ENCODE assay signal across 17 cellular contexts in the genomic region with DNA sequence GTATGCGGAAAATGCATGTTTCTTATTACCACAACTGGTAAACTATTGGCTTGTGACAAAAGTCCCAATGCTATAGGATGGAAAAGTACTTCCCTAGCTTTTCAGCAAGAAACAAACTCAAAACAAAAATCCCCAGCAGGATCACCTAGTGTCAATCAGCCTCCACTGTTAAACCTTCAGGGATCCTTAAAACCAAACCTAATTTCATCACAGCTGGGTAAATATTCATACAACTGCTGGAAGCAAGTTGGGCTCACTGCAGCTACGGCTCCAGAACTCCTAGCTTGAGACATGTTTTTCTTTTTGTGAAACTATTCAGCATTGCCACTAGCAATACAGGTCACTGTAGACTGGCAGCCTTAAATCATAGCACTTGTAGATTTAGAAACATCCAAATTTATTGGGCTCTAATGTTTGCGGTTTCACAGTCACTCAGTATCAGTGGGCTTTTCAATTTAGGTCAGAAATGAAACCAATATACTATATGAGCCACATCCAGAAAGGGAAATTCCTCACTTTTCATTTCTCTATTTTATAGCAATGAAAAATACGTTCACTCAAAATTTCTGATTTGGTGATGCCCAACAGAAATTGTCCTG.
DNase-seq lines count a peak whose midpoint lies in the region; ATAC-seq and TF ChIP-seq lines count a peak whose summit lies in the region.
"Had no signal": no experiment of that assay in that cellular context is flagged by ENCODE, and none has a peak within 500 bp of the region (broad histone marks: within the 10 kb centered on the region; RNA-seq: fewer than 3 reads in every experiment).

No MANE protein-coding gene starts in this region.

- H3K4me2 ChIP-seq in KMS-11: peak overlapping the region; percentile 9; the same call in 1 of the 2 replicates

- H4K20me1 ChIP-seq in KMS-11 (ENCODE audit: insufficient read depth): peaks cover 78% of the 10 kb centered on the region

- intact Hi-C loops in CD8-positive, alpha-beta T cell (cut with DNase I, micrococcal nuclease): no loop called here

- CTCF ChIA-PET in CD8-positive, alpha-beta T cell (lab: Charles Lee): no interaction called here

- H3K27me3 Mint-ChIP-seq in memory B cell: no peaks in the 10 kb centered on the region
- H3K27me3 Mint-ChIP-seq in CD8-positive, alpha-beta T cell (ENCODE audit: low read depth): no peaks in the 10 kb centered on the region
- H3K27me3 Mint-ChIP-seq: activated CD4-positive, alpha-beta memory T cell treated with anti-CD3 and anti-CD28 coated beads for 36 hours had no signal

- H3K36me3 Mint-ChIP-seq in memory B cell: peaks cover 10% of the 10 kb centered on the region
- no peaks in the 10 kb centered on the region for H3K36me3 Mint-ChIP-seq in CD8-positive, alpha-beta T cell
- H3K36me3 Mint-ChIP-seq: activated CD4-positive, alpha-beta memory T cell treated with anti-CD3 and anti-CD28 coated beads for 36 hours had no signal

- no peak overlapping the region for H2AFZ ChIP-seq in KMS-11 (ENCODE audit: low read depth)

- POLR2A ChIA-PET in CD8-positive, alpha-beta T cell (lab: Charles Lee): no interaction called here

- peaks cover 100% of the 10 kb centered on the region for H3K4me1 ChIP-seq in KMS-11 (ENCODE audit: low read depth, poor library complexity, severe bottlenecking)
- no peaks in the 10 kb centered on the region for H3K4me1 ChIP-seq in CD8-positive, alpha-beta T cell (ENCODE audit: insufficient read depth, low read length)
- H3K4me1 ChIP-seq: breast epithelium had no signal

- H3K4me3 Mint-ChIP-seq in memory B cell: no peak overlapping the region
- H3K4me3 Mint-ChIP-seq in CD8-positive, alpha-beta T cell: no peak overlapping the region
- H3K4me3 Mint-ChIP-seq: activated CD4-positive, alpha-beta memory T cell treated with anti-CD3 and anti-CD28 coated beads for 36 hours had no signal

- DNase-seq in H7 (peak; percentile 2), memory B cell (ENCODE audit: low spot score in 2 of 2) (no peak), HuH-7.5 (ENCODE audit: low spot score) (no peak)
- no peak for DNase-seq in NK-92 treated with Interleukin-12 subunit alpha and Interleukin-12 subunit beta, amount 100 ng/mL, for 24 hours (lab: John Stamatoyannopoulos, UW)
- no peak for DNase-seq in CD8-positive, alpha-beta T cell
- DNase-seq: activated CD4-positive, alpha-beta memory T cell treated with anti-CD3 and anti-CD28 coated beads for 36 hours; activated naive CD4-positive, alpha-beta T cell treated with Interleukin-2 at 50 U/mL for 16 hours; foreskin melanocyte; NCI-H82; SHP77 treated with DMSO at 0.1 percent for 48 hours; T1000 had no signal

- no peaks in the 10 kb centered on the region for H3K9me3 ChIP-seq in CD8-positive, alpha-beta T cell (ENCODE audit: low read length)
- H3K9me3 ChIP-seq: breast epithelium, neutrophil had no signal

- H3K9ac ChIP-seq in KMS-11: no peak overlapping the region

- peaks cover 2% of the 10 kb centered on the region for H3K4me1 Mint-ChIP-seq in memory B cell
- H3K4me1 Mint-ChIP-seq in CD8-positive, alpha-beta T cell (ENCODE audit: low read depth): no peaks in the 10 kb centered on the region

- no peaks in the 10 kb centered on the region for H3K27me3 ChIP-seq in H7 (ENCODE audit: control insufficient read depth, insufficient read depth, low read length)
- no peaks in the 10 kb centered on the region for H3K27me3 ChIP-seq in KMS-11 (ENCODE audit: insufficient read depth, low read depth)
- H3K27me3 ChIP-seq in CD8-positive, alpha-beta T cell (ENCODE audit: insufficient read depth, low read length): no peaks in the 10 kb centered on the region
- H3K27me3 ChIP-seq: breast epithelium, neutrophil had no signal

- H3K9me3 Mint-ChIP-seq in memory B cell: no peaks in the 10 kb centered on the region
- no peaks in the 10 kb centered on the region for H3K9me3 Mint-ChIP-seq in CD8-positive, alpha-beta T cell
- H3K9me3 Mint-ChIP-seq: activated CD4-positive, alpha-beta memory T cell treated with anti-CD3 and anti-CD28 coated beads for 36 hours had no signal

- no peak overlapping the region for H3K4me3 ChIP-seq in H7 (ENCODE audit: insufficient read depth, low read depth, low read length)
- no peak overlapping the region for H3K4me3 ChIP-seq in KMS-11 (IDR thresholded peaks at IDR 0.05; ENCODE audit: insufficient read depth, low read depth, low read length)
- H3K4me3 ChIP-seq in CD8-positive, alpha-beta T cell (ENCODE audit: low read depth, low read length): no peak overlapping the region
- H3K4me3 ChIP-seq: breast epithelium, skin epidermis had no signal

- ATAC-seq in GM18520 (IDR thresholded peaks at IDR 0.05; ENCODE audit: unreplicated experiment) (peak; percentile 61), memory B cell (ENCODE audit: low read depth) (peak; percentile 88), HG03039 (IDR thresholded peaks at IDR 0.05; ENCODE audit: unreplicated experiment) (no peak)
- no peak for ATAC-seq in CD8-positive, alpha-beta T cell

- H3K36me3 ChIP-seq in H7 (replicated peaks; ENCODE audit: control insufficient read depth, insufficient read depth, low read length): no peaks in the 10 kb centered on the region
- H3K36me3 ChIP-seq in KMS-11 (ENCODE audit: insufficient read depth): peaks cover 4% of the 10 kb centered on the region; the same call in 1 of the 2 replicates
- H3K36me3 ChIP-seq in CD8-positive, alpha-beta T cell (ENCODE audit: insufficient read depth, low read length): no peaks in the 10 kb centered on the region
- H3K36me3 ChIP-seq: breast epithelium, neutrophil had no signal

- no peak overlapping the region for H3K27ac ChIP-seq in KMS-11
- no peak overlapping the region for H3K27ac ChIP-seq in CD8-positive, alpha-beta T cell (ENCODE audit: low read depth, low read length)
- H3K27ac ChIP-seq: breast epithelium, neutrophil, skin epidermis had no signal

- no peak for TF ChIP-seq CTCF in KMS-11 (conservative IDR thresholded peaks at IDR 0.05; ENCODE audit: low read depth, low read length)
- TF ChIP-seq CTCF in CD8-positive, alpha-beta T cell (IDR thresholded peaks at IDR 0.05): no peak

- H3K27ac Mint-ChIP-seq in memory B cell: no peak overlapping the region
- H3K27ac Mint-ChIP-seq in CD8-positive, alpha-beta T cell: no peak overlapping the region
- H3K27ac Mint-ChIP-seq: activated CD4-positive, alpha-beta memory T cell treated with anti-CD3 and anti-CD28 coated beads for 36 hours had no signal

- H3K79me2 ChIP-seq in KMS-11 (ENCODE audit: insufficient read depth, low read depth): peaks cover 100% of the 10 kb centered on the region

Comparison
In these comparisons a context has a peak if more than half of its experiments do, and no peak if none do; other contexts are left out.
1. ATAC-seq: peak in GM18520 (single experiment) and memory B cell (single experiment); none in CD8-positive, alpha-beta T cell (single experiment) and HG03039 (single experiment).